Comparison of ENCODE assay signal across 15 cellular contexts in genomic region chr20:62723768-62724420, GRCh38. TPM values are rescaled to one million over a fixed set of nuclear protein-coding genes. Genes with fewer than 3 reads are reported as not detected.
DNase-seq lines count a peak whose midpoint lies in the region; ATAC-seq and TF ChIP-seq lines count a peak whose summit lies in the region.
"Had no signal": no experiment of that assay in that cellular context is flagged by ENCODE, and none has a peak within 500 bp of the region (broad histone marks: within the 10 kb centered on the region; RNA-seq: fewer than 3 reads in every experiment).

No MANE protein-coding gene starts in this region.

- H3K56ac ChIP-seq in IMR-90 (ENCODE audit: extremely low read depth, insufficient read depth, low read length), result no peak overlapping the region

- no peak overlapping the region for H3K9ac ChIP-seq in IMR-90 (ENCODE audit: low read depth, low read length)
- no peak overlapping the region for H3K9ac ChIP-seq in endodermal cell (ENCODE audit: extremely low read depth, low read length, poor library complexity, severe bottlenecking)
- H3K9ac ChIP-seq: GM23248 had no signal

- H2BK120ac ChIP-seq in IMR-90 (ENCODE audit: low read depth, low read length), result no peak overlapping the region

- no peaks in the 10 kb centered on the region for H3K9me1 ChIP-seq in IMR-90 (ENCODE audit: insufficient read depth, low read length)

- peak overlapping the region; percentile 51 for H2AK9ac ChIP-seq in IMR-90 (replicated peaks; ENCODE audit: low read depth, low read length, poor library complexity)

- H3K4me1 Mint-ChIP-seq in endodermal cell, result no peaks in the 10 kb centered on the region

- no peak overlapping the region for H3K4me3 Mint-ChIP-seq in endodermal cell

- H3K27me3 Mint-ChIP-seq in endodermal cell (ENCODE audit: insufficient read depth), result peaks cover 5% of the 10 kb centered on the region

- H3K9me3 Mint-ChIP-seq in endodermal cell, result peaks cover 23% of the 10 kb centered on the region

- H4K91ac ChIP-seq in IMR-90 (ENCODE audit: insufficient read depth, low read depth, low read length), result no peak overlapping the region

- H3K27me3 ChIP-seq in IMR-90 (ENCODE audit: control insufficient read depth, insufficient read depth, low read length) (peaks cover 10% of the 10 kb centered on the region; the same call in 1 of the 2 replicates), body of pancreas (no peaks in the 10 kb centered on the region), lower lobe of right lung (ENCODE audit: low read depth) (peaks cover 46% of the 10 kb centered on the region), transverse colon (peaks cover 50% of the 10 kb centered on the region), endodermal cell (ENCODE audit: control insufficient read depth, insufficient read depth, low read length, poor library complexity, severe bottlenecking) (no peaks in the 10 kb centered on the region)

- no peak overlapping the region for H3K4me3 ChIP-seq in IMR-90 (ENCODE audit: insufficient read depth, low read depth, low read length)
- H3K4me3 ChIP-seq in body of pancreas, result no peak overlapping the region
- H3K4me3 ChIP-seq in lower lobe of right lung, result no peak overlapping the region
- no peak overlapping the region for H3K4me3 ChIP-seq in transverse colon
- H3K4me3 ChIP-seq in endodermal cell (ENCODE audit: low read length), result no peak overlapping the region
- H3K4me3 ChIP-seq: GM12878, GM23248, PC-9, SK-N-MC had no signal

- H4K8ac ChIP-seq in IMR-90 (ENCODE audit: low read depth in 2 of 2, low read length in 2 of 2), result no peak overlapping the region

- H3K9me3 ChIP-seq in IMR-90 (ENCODE audit: control insufficient read depth, insufficient read depth, low read length) (peaks cover 4% of the 10 kb centered on the region; the same call in 1 of the 2 replicates), body of pancreas (peaks cover 0 to 7% (median 0%) of the 10 kb centered on the region in 3 donors), lower lobe of right lung (peaks cover 15% of the 10 kb centered on the region), transverse colon (no peaks in the 10 kb centered on the region), endodermal cell (ENCODE audit: control insufficient read depth, low read length) (peaks cover 24% of the 10 kb centered on the region)

- no peak overlapping the region for H3K27ac ChIP-seq in IMR-90 (ENCODE audit: insufficient read depth, low read length)
- H3K27ac ChIP-seq in body of pancreas, result peak overlapping the region in 3 of 4 donors; percentile 7 to 31 (median 9)
- H3K27ac ChIP-seq in lower lobe of right lung, result no peak overlapping the region
- H3K27ac ChIP-seq in transverse colon, result peak overlapping the region; percentile 61 to 89 (median 82)
- H3K27ac ChIP-seq in endodermal cell (ENCODE audit: low read depth, low read length), result no peak overlapping the region
- H3K27ac ChIP-seq: GM23248, PC-9, SK-N-MC had no signal

- H2AFZ ChIP-seq in IMR-90 (replicated peaks; ENCODE audit: low read length, poor library complexity), result peak overlapping the region; percentile 34
- H2AFZ ChIP-seq: GM23248, PC-9 had no signal

- no peak overlapping the region for H2BK5ac ChIP-seq in IMR-90 (ENCODE audit: low read depth, low read length, poor library complexity, severe bottlenecking)

- intact Hi-C loops in IMR-90 (cut with micrococcal nuclease) (no loop called here), body of pancreas (cut with DNase I) (no loop called here), lower lobe of right lung (cut with DNase I) (no loop called here), transverse colon (cut with DNase I; ENCODE audit: low total_unique reads) (no loop called here)

- CTCF ChIA-PET in IMR-90 (lab: Yijun Ruan, JAX), result no interaction called here

- H3K4me1 ChIP-seq in IMR-90 (ENCODE audit: control insufficient read depth, insufficient read depth, low read length) (peaks cover 3% of the 10 kb centered on the region; the same call in 1 of the 2 replicates), body of pancreas (peaks cover 9% of the 10 kb centered on the region), lower lobe of right lung (no peaks in the 10 kb centered on the region), transverse colon (peaks cover 0 to 24% (median 4%) of the 10 kb centered on the region in 4 donors), endodermal cell (ENCODE audit: control insufficient read depth, insufficient read depth, low read length) (no peaks in the 10 kb centered on the region)

- no peak overlapping the region for H3K4ac ChIP-seq in IMR-90 (ENCODE audit: low read depth, low read length)

- no peaks in the 10 kb centered on the region for H3K36me3 Mint-ChIP-seq in endodermal cell (ENCODE audit: low read depth)

- H3K36me3 ChIP-seq in IMR-90 (ENCODE audit: control insufficient read depth, insufficient read depth, low read length) (no peaks in the 10 kb centered on the region), body of pancreas (replicated peaks in 1 of 2; ENCODE audit: insufficient read depth in 1 of 2, low read depth in 2 of 2) (no peaks in the 10 kb centered on the region), lower lobe of right lung (no peaks in the 10 kb centered on the region), transverse colon (no peaks in the 10 kb centered on the region), endodermal cell (ENCODE audit: control insufficient read depth, insufficient read depth, low read length) (no peaks in the 10 kb centered on the region)

- POLR2A ChIA-PET in IMR-90 (lab: Charles Lee; ENCODE audit: unreplicated experiment), result no interaction called here

- H2BK15ac ChIP-seq in IMR-90 (ENCODE audit: low read depth, low read length), result no peak overlapping the region

- H3K14ac ChIP-seq in IMR-90 (replicated peaks; ENCODE audit: low read depth, low read length), result no peak overlapping the region

- H4K20me1 ChIP-seq in IMR-90 (ENCODE audit: insufficient read depth, low read length), result no peaks in the 10 kb centered on the region

- no peak overlapping the region for H3K4me2 ChIP-seq in IMR-90 (ENCODE audit: low read depth, low read length)
- H3K4me2 ChIP-seq: PC-9 had no signal

- H2AK5ac ChIP-seq in IMR-90 (ENCODE audit: low read depth, low read length), result no peak overlapping the region

- H3K27ac Mint-ChIP-seq in endodermal cell, result no peak overlapping the region

- no peak for DNase-seq in IMR-90
- DNase-seq in body of pancreas, result peak in 1 of 4 donors; percentile 3
- peak; percentile 32 for DNase-seq in lower lobe of right lung
- DNase-seq in transverse colon, result no peak
- DNase-seq in endodermal cell, result no peak
- DNase-seq: DMS 273 treated with DMSO at 0.1 percent for 48 hours, GDM1, GM23248, KG1, NCI-H524 had no signal

- TF ChIP-seq RAD21 in IMR-90 (IDR thresholded peaks at IDR 0.05; ENCODE audit: low read length), result no peak

- peaks cover 0 to under 1% of the 10 kb centered on the region in 2 experiments; a peak in 1 of 4 replicates for H3K79me1 ChIP-seq in IMR-90 (ENCODE audit: low read depth in 1 of 2, low read length in 2 of 2)

- in situ Hi-C loops in IMR-90 (cut with MboI; ENCODE audit: low sequenced_read_pairs), result no loop called here
- in situ Hi-C loops in transverse colon (cut with MboI; ENCODE audit: low pct_ligation_motif_present in 1 of 4, low pct_unique_long_range_greater_than_20kb in 1 of 4, low sequenced_read_pairs in 3 of 4), result no loop called here

- no peak overlapping the region for H3K23ac ChIP-seq in IMR-90 (ENCODE audit: low read depth, low read length)

- WGBS in IMR-90 (ENCODE audit: extremely low coverage in 2 of 2, insufficient read length in 1 of 2), 2 experiments, result 41% methylated on average over 3 of the region's 11 CpGs; no CpG with 5 or more reads in 1 of the 2 experiments
- WGBS in body of pancreas, 2 donors, result 44 to 68% methylated on average over 3 to 10 of the region's 11 CpGs
- 51% methylated on average over 11 of the region's 11 CpGs; no CpG with 5 or more reads in 1 of the 2 donors for WGBS in transverse colon (ENCODE audit: low coverage in 1 of 2), 2 donors
- 80 to 89% methylated on average over 8 to 11 of the region's 11 CpGs for WGBS in endodermal cell (ENCODE audit: insufficient coverage in 1 of 2, insufficient read length in 1 of 2), 2 experiments

- no peak overlapping the region for H4K5ac ChIP-seq in IMR-90 (ENCODE audit: low read depth, low read length)

- H2BK20ac ChIP-seq in IMR-90 (ENCODE audit: low read depth, low read length), result no peak overlapping the region

- no peak for TF ChIP-seq EP300 in transverse colon (IDR thresholded peaks at IDR 0.05; ENCODE audit: low read depth)

- ATAC-seq in IMR-90 (ENCODE audit: low read depth) (no peak), body of pancreas (no peak), lower lobe of right lung (no peak), HG03460 (IDR thresholded peaks at IDR 0.05; ENCODE audit: unreplicated experiment) (no peak), HG02885 (IDR thresholded peaks at IDR 0.05; ENCODE audit: poor library complexity, unreplicated experiment) (no peak)
- ATAC-seq: GM12878 had no signal

- dilution Hi-C loops in IMR-90 (cut with HindIII; ENCODE audit: low sequenced_read_pairs, unreplicated experiment), result no loop called here

- no peak overlapping the region for H3K18ac ChIP-seq in IMR-90 (ENCODE audit: low read depth, low read length)

- no peak for TF ChIP-seq POLR2A in IMR-90 (IDR thresholded peaks at IDR 0.05; ENCODE audit: low read depth, low read length)
- no peak for TF ChIP-seq POLR2A in body of pancreas (IDR thresholded peaks at IDR 0.05)
- no peak for TF ChIP-seq POLR2A in transverse colon (IDR thresholded peaks at IDR 0.05)

- no peak for TF ChIP-seq CTCF in IMR-90 (conservative IDR thresholded peaks at IDR 0.05; ENCODE audit: low read depth, low read length)
- TF ChIP-seq CTCF in body of pancreas (IDR thresholded peaks at IDR 0.05), result no peak
- no peak for TF ChIP-seq CTCF in lower lobe of right lung (IDR thresholded peaks at IDR 0.05)
- TF ChIP-seq CTCF in transverse colon (IDR thresholded peaks at IDR 0.05), result no peak
- TF ChIP-seq CTCF in endodermal cell (conservative IDR thresholded peaks at IDR 0.05), result no peak

- no TSS peak for BruUV-seq in IMR-90 (replicated peaks; lab: Mats Ljungman, UMichigan)

RNA-seq across cellular contexts. Expression of gene NTSR1, which starts 15.3 kb away (rescaled TPM):
- 0.54 and 0.56 TPM in 2 replicates for total RNA-seq in IMR-90 (2012; rRNA removed)
- 1.8 and 2.3 TPM in 2 replicates for polyA plus RNA-seq in IMR-90 (2012; rRNA removed)
- 1.1 and 1.9 TPM in 2 replicates for polyA plus RNA-seq in IMR-90 (2012; cell fraction: cytosol; rRNA removed)
- 1.2 and 2.9 TPM in 2 replicates for polyA plus RNA-seq in IMR-90 (2012; cell fraction: nucleus; rRNA removed; ENCODE audit: low replicate concordance)
- total RNA-seq in body of pancreas, result not detected
- total RNA-seq in lower lobe of right lung, result not detected
- 10 to 100 TPM in 1 of 4 donors, 1 to 10 TPM in 3; 1.5 to 23.9 (median 4.7) TPM for total RNA-seq in transverse colon
- total RNA-seq in endodermal cell, result under 1 TPM; 0.11 to 0.62 TPM
- polyA plus RNA-seq in endodermal cell (2013, experiment 1 of 2), result 2.0 TPM
- 1.4 TPM for polyA plus RNA-seq in endodermal cell (2013, experiment 2 of 2)
- total RNA-seq: GM12878, GM23248 had no signal
- polyA plus RNA-seq: GM12878, GM23248 had no signal

Comparison
In these comparisons a context has a peak if more than half of its experiments do, and no peak if none do; other contexts are left out.
1. H3K27ac ChIP-seq: peak in body of pancreas (3 of 4) and transverse colon (4 of 4); none in IMR-90 (single experiment), lower lobe of right lung (single experiment) and endodermal cell (single experiment).